1 cellular context compared by ENCODE assay signal in the genomic region with DNA sequence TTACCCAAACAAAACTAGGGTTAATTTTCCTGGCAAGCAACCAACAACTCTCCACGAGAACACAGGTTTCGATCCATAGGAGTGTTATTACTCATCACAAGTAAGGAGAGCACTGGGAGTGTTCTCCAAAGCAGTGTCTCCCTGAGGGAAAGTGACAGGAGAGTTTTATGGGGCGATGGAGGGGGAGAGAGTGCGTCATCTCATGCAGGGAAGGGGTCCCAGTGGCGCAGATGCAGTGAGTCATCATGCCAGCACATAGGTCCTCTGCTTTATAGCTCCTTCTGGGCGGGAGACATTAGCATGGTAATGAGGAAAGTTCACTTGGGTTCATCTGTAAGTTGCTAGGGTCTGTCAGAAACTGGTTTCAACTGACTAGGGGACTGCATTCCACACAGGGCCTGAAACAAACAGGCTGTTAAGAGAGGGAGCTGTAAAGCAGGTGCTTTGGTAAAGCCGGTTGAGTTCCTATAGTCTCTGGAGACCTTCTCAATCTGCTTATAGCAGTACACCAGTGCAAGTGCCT.
TF ChIP-seq lines count a peak whose summit lies in the region.

No MANE protein-coding gene starts in this region.

TF ChIP-seq in WTC11, 78 proteins besides CTCF, POLR2A, EP300 and RAD21 (continued from another document):
- TF ChIP-seq, protein P1, sequence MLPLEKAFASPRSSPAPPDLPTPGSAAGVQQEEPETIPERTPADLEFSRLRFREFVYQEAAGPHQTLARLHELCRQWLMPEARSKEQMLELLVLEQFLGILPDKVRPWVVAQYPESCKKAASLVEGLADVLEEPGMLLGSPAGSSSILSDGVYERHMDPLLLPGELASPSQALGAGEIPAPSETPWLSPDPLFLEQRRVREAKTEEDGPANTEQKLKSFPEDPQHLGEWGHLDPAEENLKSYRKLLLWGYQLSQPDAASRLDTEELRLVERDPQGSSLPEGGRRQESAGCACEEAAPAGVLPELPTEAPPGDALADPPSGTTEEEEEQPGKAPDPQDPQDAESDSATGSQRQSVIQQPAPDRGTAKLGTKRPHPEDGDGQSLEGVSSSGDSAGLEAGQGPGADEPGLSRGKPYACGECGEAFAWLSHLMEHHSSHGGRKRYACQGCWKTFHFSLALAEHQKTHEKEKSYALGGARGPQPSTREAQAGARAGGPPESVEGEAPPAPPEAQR (CRISPR knock-in tag; IDR thresholded peaks at IDR 0.05) = no peak
- TF ChIP-seq, protein P2, sequence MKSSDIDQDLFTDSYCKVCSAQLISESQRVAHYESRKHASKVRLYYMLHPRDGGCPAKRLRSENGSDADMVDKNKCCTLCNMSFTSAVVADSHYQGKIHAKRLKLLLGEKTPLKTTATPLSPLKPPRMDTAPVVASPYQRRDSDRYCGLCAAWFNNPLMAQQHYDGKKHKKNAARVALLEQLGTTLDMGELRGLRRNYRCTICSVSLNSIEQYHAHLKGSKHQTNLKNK (CRISPR knock-in tag; IDR thresholded peaks at IDR 0.05) = no peak
